Comparison of ENCODE assay signal across 33 cellular contexts in genomic region chr4:6049278-6049677, GRCh38. TPM values are rescaled to one million over a fixed set of nuclear protein-coding genes. Genes with fewer than 3 reads are reported as not detected.
"Had no signal": no experiment of that assay in that cellular context is flagged by ENCODE, and none has a peak within 500 bp of the region (broad histone marks: within the 10 kb centered on the region; RNA-seq: fewer than 3 reads in every experiment).

No MANE protein-coding gene starts in this region.

- ATAC-seq: activated CD8-positive, alpha-beta T cell treated with anti-CD3 and anti-CD28 coated beads for 36 hours; activated naive CD4-positive, alpha-beta T cell treated with anti-CD3 and anti-CD28 coated beads, Interleukin-2, amount 50 U/mL, for 72 hours; activated T-cell treated with anti-CD3 and anti-CD28 coated beads, Interleukin-2, amount 50 U/mL, for 4 hours; activated T-cell treated with anti-CD3 and anti-CD28 coated beads, Interleukin-2, amount 50 U/mL, for 72 hours; activated T-helper 17 cell treated with anti-CD3 and anti-CD28 coated beads, Interleukin-2, amount 50 U/mL, for 72 hours; body of pancreas; T-cell had no signal

- H3K4me1 Mint-ChIP-seq: activated B cell treated with CpG ODN at 0.5 μM for 24 hours; activated naive CD8-positive, alpha-beta T cell treated with anti-CD3 and anti-CD28 coated beads for 36 hours; activated T-helper 17 cell treated with anti-CD3 and anti-CD28 coated beads, Interleukin-2, amount 50 U/mL, for 72 hours had no signal

- H3K27me3 Mint-ChIP-seq: activated CD4-positive, alpha-beta T cell treated with anti-CD3 and anti-CD28 coated beads, Interleukin-2, amount 10 ng/mL, durations not matched to agents 24 days and 14 days had no signal

- H3K27ac Mint-ChIP-seq: activated B cell treated with CpG ODN at 0.5 μM for 24 hours; activated CD4-positive, alpha-beta memory T cell treated with anti-CD3 and anti-CD28 coated beads for 36 hours; activated CD4-positive, alpha-beta T cell treated with anti-CD3 and anti-CD28 coated beads, Interleukin-2, amount 10 ng/mL, durations not matched to agents 24 days and 14 days; activated CD8-positive, alpha-beta T cell treated with anti-CD3 and anti-CD28 coated beads for 36 hours; activated naive CD4-positive, alpha-beta T cell treated with anti-CD3 and anti-CD28 coated beads for 36 hours; activated naive CD4-positive, alpha-beta T cell treated with anti-CD3 and anti-CD28 coated beads, Interleukin-2, amount 50 U/mL, for 72 hours; activated naive CD8-positive, alpha-beta T cell treated with anti-CD3 and anti-CD28 coated beads for 36 hours; activated T-cell treated with anti-CD3 and anti-CD28 coated beads, Interleukin-2, amount 50 U/mL, for 72 hours; activated T-helper 1 cell treated with anti-CD3 and anti-CD28 coated beads, Interleukin-12 subunit alpha, Interleukin-12 subunit beta, Interleukin-2, Interleukin-4 antibody, amounts not matched to agents 30 ng/mL and 10 ng/mL and 1 ng/mL, durations not matched to agents 14 hours and 24 hours and 36 hours; activated T-helper 17 cell treated with anti-CD3 and anti-CD28 coated beads, Interleukin-2, amount 50 U/mL, for 72 hours; T-cell; T-helper 2 cell treated with Interferon-gamma antibody and Interleukin-4, amounts not matched to agents 5 μg/mL and 100 μg/mL, for 36 hours had no signal

- DNase-seq: activated B cell treated with CpG ODN at 0.5 μM for 24 hours; activated CD4-positive, alpha-beta memory T cell treated with anti-CD3 and anti-CD28 coated beads for 36 hours; activated CD4-positive, alpha-beta T cell treated with anti-CD3 and anti-CD28 coated beads for 4 hours; activated CD4-positive, alpha-beta T cell treated with anti-CD3 and anti-CD28 coated beads, Interleukin-2, amount 10 ng/mL, durations not matched to agents 24 days and 14 days; activated CD4-positive, alpha-beta T cell treated with anti-CD3 and anti-CD28 coated beads, Interleukin-2, amount 50 U/mL, for 1 hour; activated CD4-positive, alpha-beta T cell treated with anti-CD3 and anti-CD28 coated beads, Interleukin-2, amount 50 U/mL, for 4 hours; activated CD4-positive, CD25-positive, alpha-beta regulatory T cell treated with anti-CD3 and anti-CD28 coated beads, Interleukin-2, amount 50 U/mL, for 72 hours; activated CD8-positive, alpha-beta memory T cell treated with anti-CD3 and anti-CD28 coated beads, Interleukin-2, amount 50 U/mL, for 4 hours; activated CD8-positive, alpha-beta T cell treated with anti-CD3 and anti-CD28 coated beads for 36 hours; activated effector memory CD4-positive, alpha-beta T cell treated with anti-CD3 and anti-CD28 coated beads, Interleukin-2, amount 50 U/mL, for 16 hours; activated gamma-delta T cell treated with Interleukin-2 at 50 U/mL for 16 hours; activated naive CD4-positive, alpha-beta T cell; activated naive CD4-positive, alpha-beta T cell treated with anti-CD3 and anti-CD28 coated beads for 36 hours; activated naive CD4-positive, alpha-beta T cell treated with anti-CD3 and anti-CD28 coated beads, Interleukin-2, amount 50 U/mL, for 16 hours; activated naive CD8-positive, alpha-beta T cell treated with anti-CD3 and anti-CD28 coated beads for 36 hours; activated T-cell treated with anti-CD3 and anti-CD28 coated beads for 4 hours; activated T-cell treated with anti-CD3 and anti-CD28 coated beads, Interleukin-2, amount 50 U/mL, for 1 hour; activated T-cell treated with anti-CD3 and anti-CD28 coated beads, Interleukin-2, amount 50 U/mL, for 4 hours; activated T-cell treated with anti-CD3 and anti-CD28 coated beads, Interleukin-2, amount 50 U/mL, for 72 hours; adrenal gland; amniotic stem cell; aorta; body of pancreas; brain microvascular endothelial cell; central memory CD4-positive, alpha-beta T cell; T-cell; T-helper 9 cell had no signal

- H3K36me3 ChIP-seq: adrenal gland, brain microvascular endothelial cell, breast epithelium had no signal

- H3K36me3 Mint-ChIP-seq: activated naive CD4-positive, alpha-beta T cell treated with anti-CD3 and anti-CD28 coated beads, Interleukin-2, amount 50 U/mL, for 72 hours; activated naive CD8-positive, alpha-beta T cell treated with anti-CD3 and anti-CD28 coated beads for 36 hours had no signal

- H3K9me3 Mint-ChIP-seq: activated B cell treated with CpG ODN at 0.5 μM for 24 hours; activated CD4-positive, alpha-beta memory T cell treated with anti-CD3 and anti-CD28 coated beads for 36 hours; activated CD4-positive, alpha-beta T cell treated with anti-CD3 and anti-CD28 coated beads, Interleukin-2, amount 10 ng/mL, durations not matched to agents 24 days and 14 days; activated CD8-positive, alpha-beta T cell treated with anti-CD3 and anti-CD28 coated beads for 36 hours; activated naive CD4-positive, alpha-beta T cell treated with anti-CD3 and anti-CD28 coated beads for 36 hours; activated naive CD4-positive, alpha-beta T cell treated with anti-CD3 and anti-CD28 coated beads, Interleukin-2, amount 50 U/mL, for 72 hours; activated naive CD8-positive, alpha-beta T cell treated with anti-CD3 and anti-CD28 coated beads for 36 hours; activated T-cell treated with anti-CD3 and anti-CD28 coated beads, Interleukin-2, amount 50 U/mL, for 4 hours; activated T-cell treated with anti-CD3 and anti-CD28 coated beads, Interleukin-2, amount 50 U/mL, for 72 hours; activated T-helper 1 cell treated with anti-CD3 and anti-CD28 coated beads, Interleukin-12 subunit alpha, Interleukin-12 subunit beta, Interleukin-2, Interleukin-4 antibody, amounts not matched to agents 30 ng/mL and 10 ng/mL and 1 ng/mL, durations not matched to agents 14 hours and 24 hours and 36 hours; activated T-helper 17 cell treated with anti-CD3 and anti-CD28 coated beads, Interleukin-2, amount 50 U/mL, for 72 hours; T-cell; T-helper 2 cell treated with Interferon-gamma antibody and Interleukin-4, amounts not matched to agents 5 μg/mL and 100 μg/mL, for 36 hours had no signal

- H3K9me3 ChIP-seq: adrenal gland, body of pancreas, breast epithelium had no signal

- H3K4me3 Mint-ChIP-seq: activated B cell treated with CpG ODN at 0.5 μM for 24 hours; activated CD4-positive, alpha-beta memory T cell treated with anti-CD3 and anti-CD28 coated beads for 36 hours; activated CD4-positive, alpha-beta T cell treated with anti-CD3 and anti-CD28 coated beads, Interleukin-2, amount 10 ng/mL, durations not matched to agents 24 days and 14 days; activated CD8-positive, alpha-beta T cell treated with anti-CD3 and anti-CD28 coated beads for 36 hours; activated naive CD4-positive, alpha-beta T cell treated with anti-CD3 and anti-CD28 coated beads for 36 hours; activated naive CD8-positive, alpha-beta T cell treated with anti-CD3 and anti-CD28 coated beads for 36 hours; activated T-cell treated with anti-CD3 and anti-CD28 coated beads, Interleukin-2, amount 50 U/mL, for 4 hours; activated T-cell treated with anti-CD3 and anti-CD28 coated beads, Interleukin-2, amount 50 U/mL, for 72 hours; activated T-helper 1 cell treated with anti-CD3 and anti-CD28 coated beads, Interleukin-12 subunit alpha, Interleukin-12 subunit beta, Interleukin-2, Interleukin-4 antibody, amounts not matched to agents 30 ng/mL and 10 ng/mL and 1 ng/mL, durations not matched to agents 14 hours and 24 hours and 36 hours; activated T-helper 17 cell treated with anti-CD3 and anti-CD28 coated beads, Interleukin-2, amount 50 U/mL, for 72 hours; T-cell; T-helper 2 cell treated with Interferon-gamma antibody and Interleukin-4, amounts not matched to agents 5 μg/mL and 100 μg/mL, for 36 hours had no signal

- H3K27ac ChIP-seq: adrenal gland, body of pancreas, brain microvascular endothelial cell, breast epithelium, VCaP had no signal

- H3K4me1 ChIP-seq: adrenal gland, body of pancreas, breast epithelium had no signal

- H3K27me3 ChIP-seq: adrenal gland, body of pancreas, brain microvascular endothelial cell had no signal

- H3K4me3 ChIP-seq: adrenal gland, body of pancreas, breast epithelium had no signal

RNA-seq across cellular contexts. Expression of gene C4orf50, which starts 31.0 kb away (rescaled TPM):
- total RNA-seq: activated B cell treated with CpG ODN at 0.5 μM for 24 hours; activated naive CD4-positive, alpha-beta T cell treated with anti-CD3 and anti-CD28 coated beads for 36 hours; activated naive CD8-positive, alpha-beta T cell treated with anti-CD3 and anti-CD28 coated beads for 36 hours had no signal
- polyA plus RNA-seq: aorta had no signal
